19 cellular contexts compared by ENCODE assay signal in the genomic region with DNA sequence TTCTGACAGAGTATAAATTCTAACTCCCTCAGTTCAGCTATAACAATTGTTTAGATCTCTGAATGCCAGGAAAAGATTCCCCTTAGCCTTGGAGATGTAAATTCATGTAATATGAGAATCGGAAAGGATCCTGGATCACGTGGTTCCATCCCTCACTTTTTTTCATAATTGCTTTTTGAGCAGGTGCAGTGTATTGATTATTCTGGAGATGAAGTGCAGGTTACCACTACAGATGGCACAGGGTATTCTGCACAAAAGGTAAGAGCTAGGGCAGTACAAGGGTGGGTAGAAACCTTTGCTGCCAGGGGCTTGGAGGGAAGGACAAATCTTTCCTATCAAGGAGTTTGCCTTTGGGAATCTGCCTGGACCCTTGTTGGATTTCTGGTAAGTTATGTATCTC. TPM values are rescaled to one million over a fixed set of nuclear protein-coding genes. Genes with fewer than 3 reads are reported as not detected.
DNase-seq lines count a peak whose midpoint lies in the region; ATAC-seq and TF ChIP-seq lines count a peak whose summit lies in the region.
"Had no signal": no experiment of that assay in that cellular context is flagged by ENCODE, and none has a peak within 500 bp of the region (broad histone marks: within the 10 kb centered on the region; RNA-seq: fewer than 3 reads in every experiment).

No MANE protein-coding gene starts in this region.

- H3K9me3 ChIP-seq in osteoblast (ENCODE audit: low read depth, low read length) (no peaks in the 10 kb centered on the region), right atrium auricular region (no peaks in the 10 kb centered on the region)
- H3K9me3 ChIP-seq: ascending aorta, esophagus muscularis mucosa, gastroesophageal sphincter, vagina had no signal

- H4K20me1 ChIP-seq in osteoblast (ENCODE audit: insufficient read depth, low read length) = no peaks in the 10 kb centered on the region

- H3K27me3 ChIP-seq in osteoblast (ENCODE audit: insufficient read depth, low read length) (no peaks in the 10 kb centered on the region), right atrium auricular region (no peaks in the 10 kb centered on the region)
- H3K27me3 ChIP-seq: ascending aorta, esophagus muscularis mucosa, gastroesophageal sphincter, vagina had no signal

- H3K36me3 ChIP-seq in osteoblast (ENCODE audit: insufficient read depth, low read length) (peaks cover 11% of the 10 kb centered on the region), right atrium auricular region (peaks cover 5% of the 10 kb centered on the region)

- DNase-seq in HEK293T (ENCODE audit: extremely low spot score) (no peak), NCI-H187 (lab: John Stamatoyannopoulos, UW) (peak; percentile 59 to 71), NCI-H510A treated with DMSO at 0.1 percent for 48 hours (lab: John Stamatoyannopoulos, UW) (peak; percentile 87), osteoblast (ENCODE audit: insufficient read length, low spot score, missing footprints) (peak; percentile 30), right atrium auricular region (ENCODE audit: low spot score) (no peak)
- DNase-seq: activated CD4-positive, CD25-positive, alpha-beta regulatory T cell treated with anti-CD3 and anti-CD28 coated beads, Interleukin-2, amount 50 U/mL, for 72 hours; activated T-cell treated with anti-CD3 and anti-CD28 coated beads, Interleukin-2, amount 50 U/mL, for 72 hours; DND-41; effector CD4-positive, alpha-beta T cell; left cardiac atrium; stimulated activated CD4-positive, alpha-beta T cell treated with anti-CD3 and anti-CD28 coated beads, Interleukin-4, amount 100 ng/mL, for 4 hours had no signal

- POLR2A ChIA-PET in HEK293T (lab: Yijun Ruan, JAX) = no interaction called here

- no peak overlapping the region for H3K4me2 ChIP-seq in osteoblast (ENCODE audit: insufficient read depth, low read length)

- H3K4me3 ChIP-seq in osteoblast (ENCODE audit: insufficient read depth, low read length) (no peak overlapping the region), right atrium auricular region (no peak overlapping the region)
- H3K4me3 ChIP-seq: ascending aorta, gastroesophageal sphincter, vagina had no signal

- no peak overlapping the region for H2AFZ ChIP-seq in osteoblast (ENCODE audit: low read length)

- TF ChIP-seq CTCF in osteoblast (IDR thresholded peaks at IDR 0.05; ENCODE audit: extremely low read depth, low read depth, low read length) (no peak), right atrium auricular region (IDR thresholded peaks at IDR 0.05) (no peak)

- ATAC-seq in HG03280 (IDR thresholded peaks at IDR 0.05; ENCODE audit: unreplicated experiment) (no peak), GM18873 (IDR thresholded peaks at IDR 0.05; ENCODE audit: low FRiP score, unreplicated experiment) (no peak), GM21723 (IDR thresholded peaks at IDR 0.05; ENCODE audit: unreplicated experiment) (no peak)
- ATAC-seq: activated T-cell treated with anti-CD3 and anti-CD28 coated beads, Interleukin-2, amount 50 U/mL, for 72 hours; left cardiac atrium had no signal

- no peaks in the 10 kb centered on the region for H3K79me2 ChIP-seq in osteoblast (ENCODE audit: insufficient read depth, low read length)

- H3K4me1 ChIP-seq in osteoblast (ENCODE audit: insufficient read depth, low read length) = peaks cover 13% of the 10 kb centered on the region
- no peaks in the 10 kb centered on the region for H3K4me1 ChIP-seq in right atrium auricular region
- H3K4me1 ChIP-seq: vagina had no signal

- H3K27ac ChIP-seq in osteoblast (ENCODE audit: low read depth, low read length) = no peak overlapping the region
- peak overlapping the region in 1 of 2 donors; percentile 0 for H3K27ac ChIP-seq in right atrium auricular region
- H3K27ac ChIP-seq: ascending aorta, RWPE1, vagina had no signal

- CTCF ChIA-PET in HEK293T (lab: Yijun Ruan, JAX) = no interaction called here

TF ChIP-seq in HEK293T, 16 proteins besides CTCF, POLR2A, EP300 and RAD21:
- TF ChIP-seq, protein P1, sequence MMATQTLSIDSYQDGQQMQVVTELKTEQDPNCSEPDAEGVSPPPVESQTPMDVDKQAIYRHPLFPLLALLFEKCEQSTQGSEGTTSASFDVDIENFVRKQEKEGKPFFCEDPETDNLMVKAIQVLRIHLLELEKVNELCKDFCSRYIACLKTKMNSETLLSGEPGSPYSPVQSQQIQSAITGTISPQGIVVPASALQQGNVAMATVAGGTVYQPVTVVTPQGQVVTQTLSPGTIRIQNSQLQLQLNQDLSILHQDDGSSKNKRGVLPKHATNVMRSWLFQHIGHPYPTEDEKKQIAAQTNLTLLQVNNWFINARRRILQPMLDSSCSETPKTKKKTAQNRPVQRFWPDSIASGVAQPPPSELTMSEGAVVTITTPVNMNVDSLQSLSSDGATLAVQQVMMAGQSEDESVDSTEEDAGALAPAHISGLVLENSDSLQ (IDR thresholded peaks at IDR 0.05) = no peak
- TF ChIP-seq ZNF384 (IDR thresholded peaks at IDR 0.05) = 0 out of 2 replicates have a peak, but pooled peaks have one; percentile 29
- TF ChIP-seq ELF4 (IDR thresholded peaks at IDR 0.05) = no peak

RNA-seq across cellular contexts. Expression of a gene that starts 52.7 kb away (rescaled TPM):
- total RNA-seq in osteoblast (17.7 and 18.6 TPM in 2 replicates), right atrium auricular region (10 to 100 TPM in 1 of 2 donors, 1 to 10 TPM in 1; 8.7 to 15.5 TPM)

RNA-seq across cellular contexts. Expression of a gene that starts 53.1 kb away (rescaled TPM):
- total RNA-seq in osteoblast (11.9 and 13.0 TPM in 2 replicates), right atrium auricular region (10 to 100 TPM in 1 of 2 donors, 1 to 10 TPM in 1; 9.0 to 18.4 TPM)

RNA-seq across cellular contexts. Expression of a gene that starts 56.4 kb away (rescaled TPM):
- total RNA-seq in osteoblast (102 and 113 TPM in 2 replicates), right atrium auricular region (100 to 1,000 TPM in 1 of 2 donors, 10 to 100 TPM in 1; 94.7 to 109 TPM)

Comparison
In these comparisons a context has a peak if more than half of its experiments do, and no peak if none do; other contexts are left out.
1. DNase-seq: peak in NCI-H187 (2 of 2), NCI-H510A treated with DMSO at 0.1 percent for 48 hours (single experiment) and osteoblast (single experiment); none in HEK293T (single experiment) and right atrium auricular region (single experiment).